ENCODE assay signal across 8 cellular contexts in the genomic region with DNA sequence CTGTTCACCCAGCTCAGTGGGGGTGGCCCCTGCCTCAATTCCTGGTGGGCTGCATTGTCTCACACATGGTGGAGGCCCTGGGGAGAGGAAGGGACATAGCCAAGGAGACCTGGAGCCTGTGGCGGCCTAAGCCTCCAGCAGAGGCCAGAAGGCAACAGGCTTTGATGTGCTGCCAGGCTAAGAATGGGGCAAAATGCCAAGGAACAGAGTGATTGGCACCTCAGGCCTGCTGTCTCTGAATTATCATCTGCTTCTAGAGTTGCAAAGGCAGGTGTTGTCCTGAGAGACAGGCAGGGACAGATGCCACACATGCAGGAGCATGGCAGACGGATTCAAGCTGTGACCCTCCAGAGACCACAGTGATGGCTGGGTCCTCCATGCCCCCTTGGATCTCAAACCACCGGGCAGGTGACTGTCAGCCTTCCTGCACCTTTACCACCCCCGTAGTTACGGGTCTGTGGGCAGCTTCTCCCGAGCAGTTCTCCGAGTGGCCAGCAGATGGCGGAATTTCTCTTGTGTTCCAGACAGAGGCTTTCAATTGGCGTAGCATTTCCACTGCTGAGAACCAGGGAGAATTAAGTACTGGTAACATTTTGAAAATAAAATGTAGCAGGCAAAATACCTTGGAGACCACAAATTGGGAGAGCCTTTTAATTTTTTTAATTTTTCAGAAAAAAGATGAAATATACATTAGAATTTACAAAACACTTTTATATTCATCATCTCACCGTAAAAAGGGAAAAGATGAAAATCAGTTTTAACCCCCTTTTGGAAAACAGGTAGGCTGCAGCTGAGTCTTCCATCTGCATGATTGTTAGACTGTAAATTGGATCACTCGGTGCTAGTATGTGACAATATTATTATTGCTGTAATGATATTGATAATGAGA.
A peak's percentile ranks its signal among the peaks of the same experiment; 100 is the strongest.
DNase-seq lines count a peak whose midpoint lies in the region; ATAC-seq and TF ChIP-seq lines count a peak whose summit lies in the region.

No MANE protein-coding gene starts in this region.

- H3K27ac ChIP-seq in H9 (ENCODE audit: insufficient read length, low read depth, low read length) (no peak overlapping the region), upper lobe of right lung (no peak overlapping the region)

- no peak overlapping the region for H2BK120ac ChIP-seq in H9 (ENCODE audit: low read depth, low read length, poor library complexity, severe bottlenecking)

- H3K36me3 ChIP-seq in upper lobe of right lung: no peaks in the 10 kb centered on the region

- DNase-seq in ELF-1 (ENCODE audit: low read depth, low spot score) (peak; percentile 88), H9 (peak; percentile 83), MV-4-11 (lab: John Stamatoyannopoulos, UW) (peak; percentile 50), SK-MEL-5 (ENCODE audit: low read depth, low spot score) (peak; percentile 82), glutamatergic neuron (peak; percentile 93), posterior cingulate gyrus (peak; percentile 80 to 98 (median 93)), upper lobe of right lung (peak; percentile 89)
- DNase-seq in activated naive CD4-positive, alpha-beta T cell treated with Interleukin-2 at 50 U/mL for 16 hours: peak; percentile 85

- H4K8ac ChIP-seq in H9 (replicated peaks; ENCODE audit: insufficient read length, low read depth, low read length): no peak overlapping the region

- H2AK5ac ChIP-seq in H9 (ENCODE audit: insufficient read length, low read length): no peak overlapping the region

- H3K9me3 ChIP-seq in H9 (ENCODE audit: control insufficient read depth, low read depth, low read length) (no peaks in the 10 kb centered on the region), upper lobe of right lung (no peaks in the 10 kb centered on the region)

- no peaks in the 10 kb centered on the region for H3K27me3 Mint-ChIP-seq in H9 (ENCODE audit: low read depth)
- peaks cover 2% of the 10 kb centered on the region for H3K27me3 Mint-ChIP-seq in glutamatergic neuron (ENCODE audit: unreplicated experiment)

- H3K79me2 ChIP-seq in H9 (ENCODE audit: insufficient read depth, low read length): no peaks in the 10 kb centered on the region

- H3K4me3 Mint-ChIP-seq in H9: no peak overlapping the region
- H3K4me3 Mint-ChIP-seq in glutamatergic neuron (ENCODE audit: unreplicated experiment): no peak overlapping the region

- H3K56ac ChIP-seq in H9 (ENCODE audit: insufficient read length, low read depth, low read length): no peak overlapping the region

- no peaks in the 10 kb centered on the region for H3K4me1 Mint-ChIP-seq in H9
- peaks cover 3% of the 10 kb centered on the region for H3K4me1 Mint-ChIP-seq in glutamatergic neuron (ENCODE audit: low read depth, unreplicated experiment)

- H2BK15ac ChIP-seq in H9 (ENCODE audit: low read depth, low read length): no peak overlapping the region

- no peak overlapping the region for H2BK20ac ChIP-seq in H9 (ENCODE audit: low read depth, low read length, poor library complexity, severe bottlenecking)

- H3K27me3 ChIP-seq in H9 (ENCODE audit: insufficient read depth, low read length) (no peaks in the 10 kb centered on the region), upper lobe of right lung (no peaks in the 10 kb centered on the region)

- no peak overlapping the region for H3K14ac ChIP-seq in H9 (ENCODE audit: insufficient read depth, low read length)

- H3K9me3 Mint-ChIP-seq in H9: no peaks in the 10 kb centered on the region; a peak in 1 of 5 replicates
- no peaks in the 10 kb centered on the region for H3K9me3 Mint-ChIP-seq in glutamatergic neuron (ENCODE audit: unreplicated experiment)

- no peak overlapping the region for H3K4me3 ChIP-seq in upper lobe of right lung

- no peak overlapping the region for H2AFZ ChIP-seq in H9 (ENCODE audit: low read length)

- H4K5ac ChIP-seq in H9 (ENCODE audit: insufficient read length, low read depth, low read length): no peak overlapping the region

- H2BK12ac ChIP-seq in H9 (ENCODE audit: insufficient read length, low read depth, low read length): no peak overlapping the region

- H3K23ac ChIP-seq in H9 (ENCODE audit: insufficient read length, low read depth, low read length): no peak overlapping the region

- intact Hi-C loops in posterior cingulate gyrus (cut with DNase I) (loop anchor here (1.0 to 5.0 kb wide), 3 partner anchors 235 to 363 kb away; no protein-coding TSS in a partner anchor), upper lobe of right lung (cut with DNase I) (no loop called here)

- no peak overlapping the region for H3T11ph ChIP-seq in H9 (ENCODE audit: low read length)

- no CpG with 5 or more reads among the region's 11 CpGs for WGBS in H9 (ENCODE audit: extremely low coverage, insufficient read length, low lambda C conversion rate)

- H3K4ac ChIP-seq in H9 (ENCODE audit: low read depth, low read length): no peak overlapping the region

- H3K27ac Mint-ChIP-seq in H9 (no peak overlapping the region), glutamatergic neuron (ENCODE audit: unreplicated experiment) (no peak overlapping the region)

- no peak overlapping the region for H3K4me2 ChIP-seq in H9 (ENCODE audit: insufficient read depth, insufficient read length, low read length)

- peak; percentile 96 for TF ChIP-seq CTCF in H9 (conservative IDR thresholded peaks at IDR 0.05)
- TF ChIP-seq CTCF in glutamatergic neuron (IDR thresholded peaks at IDR 0.05; ENCODE audit: partially characterized antibody, unreplicated experiment): peak; percentile 99
- TF ChIP-seq CTCF in upper lobe of right lung (IDR thresholded peaks at IDR 0.05): peak; percentile 99

- H3K9ac ChIP-seq in H9 (ENCODE audit: extremely low read depth, insufficient read length, low read length): no peak overlapping the region

- in situ Hi-C loops in SK-MEL-5 (cut with HindIII; ENCODE audit: low pct_unique_long_range_greater_than_20kb, low sequenced_read_pairs): no loop called here

- no peak overlapping the region for H3K18ac ChIP-seq in H9 (ENCODE audit: insufficient read length, low read depth, low read length)

- no peak overlapping the region for H2BK5ac ChIP-seq in H9 (ENCODE audit: insufficient read length, low read length)

- no peaks in the 10 kb centered on the region for H3K79me1 ChIP-seq in H9 (ENCODE audit: insufficient read depth, low read depth, low read length, poor library complexity, severe bottlenecking)

- no peaks in the 10 kb centered on the region for H4K20me1 ChIP-seq in H9 (ENCODE audit: control insufficient read depth, insufficient read depth, insufficient read length)

- H3K4me1 ChIP-seq in H9 (ENCODE audit: insufficient read depth, low read length): no peaks in the 10 kb centered on the region
- no peaks in the 10 kb centered on the region for H3K4me1 ChIP-seq in upper lobe of right lung

- H4K91ac ChIP-seq in H9 (ENCODE audit: insufficient read length, low read depth, low read length): no peak overlapping the region

- no peaks in the 10 kb centered on the region for H3K36me3 Mint-ChIP-seq in H9 (ENCODE audit: insufficient read depth in 1 of 3, low read depth in 3 of 3)
- no peaks in the 10 kb centered on the region for H3K36me3 Mint-ChIP-seq in glutamatergic neuron (ENCODE audit: unreplicated experiment)

- H3K23me2 ChIP-seq in H9 (ENCODE audit: insufficient read length, low read depth, low read length, poor library complexity, severe bottlenecking): no peaks in the 10 kb centered on the region

- ATAC-seq in upper lobe of right lung: peak; percentile 90
